In the genomic region with DNA sequence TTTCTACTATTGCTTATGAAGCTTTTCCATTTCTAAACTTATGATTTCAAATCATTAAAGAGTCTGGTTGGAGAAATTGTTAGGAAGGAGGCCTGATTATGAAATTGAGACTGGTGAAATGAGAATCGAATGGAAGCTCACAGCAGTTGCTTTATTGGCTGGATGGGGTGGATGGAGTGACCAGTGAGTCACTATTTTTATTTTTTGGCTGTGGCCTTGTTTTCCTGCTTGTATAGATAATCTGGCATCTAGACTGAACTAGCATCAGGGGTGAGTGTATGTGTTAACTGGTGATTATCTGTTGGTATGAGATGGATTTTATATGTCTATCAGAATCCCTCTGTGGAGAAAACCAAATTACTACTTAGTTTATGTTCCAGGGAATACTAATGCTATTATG, we compare ENCODE assay signal across 12 cellular contexts. TPM values are rescaled to one million over a fixed set of nuclear protein-coding genes. Genes with fewer than 3 reads are reported as not detected.
A peak's percentile ranks its signal among the peaks of the same experiment; 100 is the strongest.
DNase-seq lines count a peak whose midpoint lies in the region; ATAC-seq and TF ChIP-seq lines count a peak whose summit lies in the region.
"Had no signal": no experiment of that assay in that cellular context is flagged by ENCODE, and none has a peak within 500 bp of the region (broad histone marks: within the 10 kb centered on the region; RNA-seq: fewer than 3 reads in every experiment).

No MANE protein-coding gene starts in this region.

- H3K4me1 ChIP-seq in esophagus muscularis mucosa = peaks cover 17 to 23% (median 21%) of the 10 kb centered on the region in 4 donors
- peaks cover 12 to 13% of the 10 kb centered on the region in 2 donors for H3K4me1 ChIP-seq in muscle layer of duodenum (ENCODE audit: control insufficient read depth in 1 of 2, insufficient read depth in 2 of 2, low read length in 2 of 2)

- intact Hi-C loops in Right ventricle myocardium inferior (cut with DNase I) = no loop called here
- intact Hi-C loops in cardiac septum (cut with DNase I) = no loop called here
- intact Hi-C loops in esophagus muscularis mucosa (cut with DNase I) = no loop called here

- WGBS in esophagus muscularis mucosa = 27% methylated on average over 1 of the region's 1 CpG

- no peak for TF ChIP-seq POLR2A in esophagus muscularis mucosa (IDR thresholded peaks at IDR 0.05; ENCODE audit: low read depth)

- H3K27ac ChIP-seq in esophagus muscularis mucosa (replicated peaks in 1 of 4) = peak overlapping the region; percentile 42 to 60 (median 54)
- H3K27ac ChIP-seq in muscle layer of duodenum (ENCODE audit: low read length) = peak overlapping the region; percentile 54

- H3K4me3 ChIP-seq in esophagus muscularis mucosa (no peak overlapping the region), muscle layer of duodenum (ENCODE audit: low read depth in 1 of 2, low read length in 2 of 2) (no peak overlapping the region)
- H3K4me3 ChIP-seq: GM23338 had no signal

- H3K9me3 ChIP-seq in esophagus muscularis mucosa = no peaks in the 10 kb centered on the region
- H3K9me3 ChIP-seq in muscle layer of duodenum (ENCODE audit: control insufficient read depth in 1 of 2, low read length in 2 of 2) = no peaks in the 10 kb centered on the region

- ATAC-seq in Right ventricle myocardium inferior = peak; percentile 62
- ATAC-seq in HG03565 (IDR thresholded peaks at IDR 0.05; ENCODE audit: unreplicated experiment) = no peak
- ATAC-seq: activated naive CD4-positive, alpha-beta T cell treated with anti-CD3 and anti-CD28 coated beads, Interleukin-2, amount 50 U/mL, for 72 hours; GM23338 had no signal

- DNase-seq in Right ventricle myocardium inferior (ENCODE audit: missing footprints) (no peak), cardiac septum (ENCODE audit: low spot score) (no peak), esophagus muscularis mucosa (ENCODE audit: extremely low spot score) (no peak), DMS79 treated with DMSO at 0.1 percent for 48 hours (lab: John Stamatoyannopoulos, UW) (no peak), NCI-H1105 (lab: John Stamatoyannopoulos, UW) (no peak), NCI-H1092 treated with DMSO at 0.1 percent for 48 hours (lab: John Stamatoyannopoulos, UW) (no peak)
- DNase-seq: NCI-H187 treated with DMSO at 0.1 percent for 48 hours; stimulated activated CD4-positive, alpha-beta T cell treated with anti-CD3 and anti-CD28 coated beads, Interleukin-1b, Interleukin-23, amount 100 ng/mL, for 48 hours had no signal

- peaks cover 0 to 19% (median 2%) of the 10 kb centered on the region in 4 donors for H3K36me3 ChIP-seq in esophagus muscularis mucosa
- no peaks in the 10 kb centered on the region for H3K36me3 ChIP-seq in muscle layer of duodenum (ENCODE audit: control insufficient read depth in 1 of 2, insufficient read depth in 2 of 2, low read length in 2 of 2)

- TF ChIP-seq CTCF in esophagus muscularis mucosa (IDR thresholded peaks at IDR 0.05) = no peak

- no peak for TF ChIP-seq EP300 in esophagus muscularis mucosa (IDR thresholded peaks at IDR 0.05)

- no peaks in the 10 kb centered on the region for H3K27me3 ChIP-seq in esophagus muscularis mucosa
- H3K27me3 ChIP-seq in muscle layer of duodenum (ENCODE audit: low read depth, low read length) = no peaks in the 10 kb centered on the region

RNA-seq across cellular contexts. Expression of a gene that starts 36.2 kb away (rescaled TPM):
- total RNA-seq in Right ventricle myocardium inferior = 15.1 TPM
- total RNA-seq in cardiac septum = 13.9 TPM
- total RNA-seq in esophagus muscularis mucosa = 10 to 100 TPM; 30.6 to 37.4 (median 34.7) TPM
